8 cellular contexts compared by ENCODE assay signal in genomic region chr19:43519436-43520088, GRCh38. TPM values are rescaled to one million over a fixed set of nuclear protein-coding genes. Genes with fewer than 3 reads are reported as not detected.
DNase-seq lines count a peak whose midpoint lies in the region; ATAC-seq, FAIRE-seq and TF ChIP-seq lines count a peak whose summit lies in the region.

No MANE protein-coding gene starts in this region.

- in situ Hi-C loops in mammary epithelial cell (cut with MboI; ENCODE audit: low sequenced_read_pairs in 2 of 2), result loop anchor here (5.0 kb wide), 1 partner anchor 72 kb away; no protein-coding TSS in a partner anchor

- peak overlapping the region; percentile 32; the same call in 1 of the 2 replicates for H3K27ac Mint-ChIP-seq in WTC11

- peak; percentile 89 for DNase-seq in A673 (ENCODE audit: low spot score)
- DNase-seq in GM20000 (ENCODE audit: low spot score), result peak; percentile 77
- peak; percentile 82 for DNase-seq in NCI-H2196 treated with DMSO at 0.1 percent for 48 hours (lab: John Stamatoyannopoulos, UW; ENCODE audit: unreplicated experiment)
- peak; percentile 83 for DNase-seq in WTC11 (ENCODE audit: low spot score)
- DNase-seq in mammary epithelial cell, result peak; percentile 93
- peak; percentile 98 for DNase-seq in keratinocyte (ENCODE audit: low read depth, low spot score)
- peak; percentile 64 to 75 (median 70) for DNase-seq in stimulated activated CD4-positive, alpha-beta T cell treated with anti-CD3 and anti-CD28 coated beads, Interleukin-1b, Interleukin-23, amount 100 ng/mL, for 24 hours (ENCODE audit: low read depth in 4 of 4, low spot score in 1 of 4)

- no peaks in the 10 kb centered on the region for H3K9me3 Mint-ChIP-seq in WTC11

- no peaks in the 10 kb centered on the region for H3K27me3 ChIP-seq in A673 (replicated peaks; ENCODE audit: insufficient read depth, low read depth, low read length, poor library complexity)
- H3K27me3 ChIP-seq in mammary epithelial cell (ENCODE audit: insufficient read depth, low read length), result no peaks in the 10 kb centered on the region
- H3K27me3 ChIP-seq in keratinocyte (ENCODE audit: control insufficient read depth, extremely low read depth, insufficient read depth, low read length), result no peaks in the 10 kb centered on the region

- peaks cover 3% of the 10 kb centered on the region for H3K4me1 Mint-ChIP-seq in WTC11

- no peak overlapping the region for H3K4me3 ChIP-seq in A673 (ENCODE audit: low read depth, low read length, poor library complexity, severe bottlenecking)
- no peak overlapping the region for H3K4me3 ChIP-seq in mammary epithelial cell (replicated peaks in 1 of 3; ENCODE audit: insufficient read depth in 1 of 3, low read depth in 2 of 3, low read length in 3 of 3)
- H3K4me3 ChIP-seq in keratinocyte (ENCODE audit: control insufficient read depth in 2 of 3, extremely low read depth in 1 of 3, insufficient read depth in 2 of 3, low read depth in 1 of 3, low read length in 3 of 3), result no peak overlapping the region

- H3K4me2 ChIP-seq in mammary epithelial cell (ENCODE audit: insufficient read depth, low read depth, low read length), result no peak overlapping the region
- no peak overlapping the region for H3K4me2 ChIP-seq in keratinocyte (ENCODE audit: control insufficient read depth, extremely low read depth, insufficient read depth, low read depth, low read length)

- H3K36me3 ChIP-seq in A673 (ENCODE audit: insufficient read depth, low read length, poor library complexity, severe bottlenecking) (no peaks in the 10 kb centered on the region), mammary epithelial cell (ENCODE audit: insufficient read depth, low read length) (peaks cover 8% of the 10 kb centered on the region), keratinocyte (ENCODE audit: control insufficient read depth in 2 of 2, extremely low read depth in 1 of 2, insufficient read depth in 2 of 2, low read length in 2 of 2) (peaks cover 8 to 15% of the 10 kb centered on the region in 2 experiments)

- BruUV-seq in A673 (replicated peaks; lab: Mats Ljungman, UMichigan), result no TSS peak
- BruUV-seq in mammary epithelial cell (replicated peaks; lab: Mats Ljungman, UMichigan), result no TSS peak

- no peak overlapping the region for H3K9ac ChIP-seq in mammary epithelial cell (ENCODE audit: insufficient read depth, low read length)
- H3K9ac ChIP-seq in keratinocyte (ENCODE audit: control insufficient read depth, extremely low read depth, insufficient read depth, low read length), result peak overlapping the region; percentile 58

- H3K27ac ChIP-seq in A673 (ENCODE audit: low read depth, low read length, poor library complexity, severe bottlenecking) (no peak overlapping the region), mammary epithelial cell (ENCODE audit: insufficient read depth, low read depth, low read length) (peak overlapping the region; percentile 71), keratinocyte (ENCODE audit: control insufficient read depth, insufficient read depth, low read length) (peak overlapping the region; percentile 85)

- H3K9me3 ChIP-seq in A673 (ENCODE audit: low read depth, low read length, poor library complexity, severe bottlenecking) (no peaks in the 10 kb centered on the region), mammary epithelial cell (replicated peaks; ENCODE audit: insufficient read depth, low read length) (no peaks in the 10 kb centered on the region), keratinocyte (ENCODE audit: control insufficient read depth, low read depth, low read length) (no peaks in the 10 kb centered on the region)

- H4K20me1 ChIP-seq in mammary epithelial cell (ENCODE audit: insufficient read depth, low read length) (no peaks in the 10 kb centered on the region), keratinocyte (ENCODE audit: control insufficient read depth, extremely low read depth, insufficient read depth, low read length) (peaks cover 3% of the 10 kb centered on the region)

- H3K9me1 ChIP-seq in keratinocyte (ENCODE audit: control insufficient read depth, extremely low read depth, insufficient read depth, low read length), result no peaks in the 10 kb centered on the region

- H3K27me3 Mint-ChIP-seq in WTC11 (ENCODE audit: low read depth), result no peaks in the 10 kb centered on the region

- CTCF ChIA-PET in A673 (lab: Charles Lee), result interaction anchor here (0.5 to 2.4 kb wide), 17 partner anchors 9 to 249 kb away, joined by 3 to 102 read pairs (median 4); partner anchors contain the start of genes LYPD3, PHLDB3 and ZNF575
- CTCF ChIA-PET in WTC11 (lab: Charles Lee), result interaction anchor here (0.6 to 7.5 kb wide), 43 partner anchors 8 to 290 kb away, joined by 3 to 245 read pairs (median 5); partner anchors contain the start of genes IRGQ, LYPD3, PHLDB3 and ZNF575
- CTCF ChIA-PET in mammary epithelial cell (lab: Charles Lee; ENCODE audit: low non-redundant PET), result interaction anchor here (0.6 to 1.7 kb wide), 7 partner anchors 10 to 94 kb away, joined by 4 to 29 read pairs (median 7); partner anchors contain the start of gene LYPD3

- FAIRE-seq in keratinocyte (lab: Jason Lieb, UNC), result peak; percentile 91

- no peak overlapping the region for H2AFZ ChIP-seq in mammary epithelial cell (ENCODE audit: low read depth, low read length)
- no peak overlapping the region for H2AFZ ChIP-seq in keratinocyte (ENCODE audit: control insufficient read depth, low read length)

- H3K4me1 ChIP-seq in A673 (ENCODE audit: insufficient read depth, low read length, poor library complexity, severe bottlenecking), result no peaks in the 10 kb centered on the region
- peaks cover 16% of the 10 kb centered on the region for H3K4me1 ChIP-seq in mammary epithelial cell (ENCODE audit: insufficient read depth, low read length)
- peaks cover 29% of the 10 kb centered on the region for H3K4me1 ChIP-seq in keratinocyte (ENCODE audit: control insufficient read depth, extremely low read depth, insufficient read depth, low read length)

- dilution Hi-C loops in mammary epithelial cell (cut with HindIII; ENCODE audit: low sequenced_read_pairs), result no loop called here
- dilution Hi-C loops in keratinocyte (cut with MboI; ENCODE audit: extremely low pct_ligation_motif_present, low sequenced_read_pairs), result no loop called here

- 22% methylated on average over 5 of the region's 10 CpGs for WGBS in mammary epithelial cell (ENCODE audit: low coverage, missing lambda C conversion rate)

- no peak overlapping the region for H3K4me3 Mint-ChIP-seq in WTC11

- peaks cover 39% of the 10 kb centered on the region for H3K79me2 ChIP-seq in mammary epithelial cell (ENCODE audit: insufficient read depth, low read length)
- peaks cover 51% of the 10 kb centered on the region for H3K79me2 ChIP-seq in keratinocyte (ENCODE audit: control insufficient read depth, insufficient read depth, low read length)

- no peaks in the 10 kb centered on the region for H3K36me3 Mint-ChIP-seq in WTC11

- POLR2A ChIA-PET in A673 (lab: Charles Lee; ENCODE audit: low non-redundant PET), result interaction anchor here (0.5 to 0.6 kb wide), 2 partner anchors 10 to 87 kb away, joined by 3 to 11 read pairs; no protein-coding TSS in a partner anchor
- POLR2A ChIA-PET in WTC11 (lab: Charles Lee), result interaction anchor here (0.6 to 1.2 kb wide), 5 partner anchors 9 to 107 kb away, joined by 3 to 6 read pairs (median 4); partner anchors contain the start of gene ZNF575

- intact Hi-C loops in A673 (cut with micrococcal nuclease; ENCODE audit: unreplicated experiment), result loop anchor here (1.0 to 5.0 kb wide), 2 partner anchors 72 to 87 kb away; no protein-coding TSS in a partner anchor
- intact Hi-C loops in mammary epithelial cell (cut with micrococcal nuclease), result loop anchor here (1.0 to 10.0 kb wide), 4 partner anchors 15 to 265 kb away; partner anchors contain the start of genes KCNN4 and PHLDB3

- ATAC-seq in WTC11, result no peak; the same call in 1 of the 2 replicates
- ATAC-seq in GM18517 (IDR thresholded peaks at IDR 0.05; ENCODE audit: unreplicated experiment), result no peak

- TF ChIP-seq CTCF in A673 (conservative IDR thresholded peaks at IDR 0.05; ENCODE audit: low read depth, low read length), result peak; percentile 94
- TF ChIP-seq CTCF in GM20000 (IDR thresholded peaks at IDR 0.05; ENCODE audit: extremely low read depth, missing control alignments), result peak; percentile 62
- peak; percentile 92 for TF ChIP-seq CTCF in WTC11 (IDR thresholded peaks at IDR 0.05)
- TF ChIP-seq CTCF in mammary epithelial cell (conservative IDR thresholded peaks at IDR 0.05 in 1 of 2, IDR thresholded peaks at IDR 0.05 in 1 of 2; ENCODE audit: extremely low read depth in 1 of 2, insufficient read depth in 1 of 2, low read depth in 1 of 2, low read length in 2 of 2), result peak; percentile 87 to 88
- TF ChIP-seq CTCF in keratinocyte (optimal IDR thresholded peaks at IDR 0.05 in 1 of 3, IDR thresholded peaks at IDR 0.05 in 1 of 3, conservative IDR thresholded peaks at IDR 0.05 in 1 of 3; ENCODE audit: extremely low read depth in 1 of 3, insufficient read depth in 2 of 3, low read length in 3 of 3), result peak; percentile 80 to 89 (median 85)

RNA-seq across cellular contexts. Expression of gene ETHE1, which starts 7.4 kb away (rescaled TPM):
- total RNA-seq in A673 (2021) (8.8 and 15.3 TPM in 2 replicates), WTC11 (2021) (19.0 to 23.5 TPM (median 21.2 TPM) in 3 replicates), mammary epithelial cell (100 to 1,000 TPM; 114 to 122 TPM)
- polyA plus RNA-seq in mammary epithelial cell (176 TPM), keratinocyte (234 to 301 TPM (median 245 TPM) in 3 replicates)
- polyA minus RNA-seq in mammary epithelial cell (122 TPM), keratinocyte (256 to 402 TPM (median 313 TPM) in 3 replicates)
- 288 TPM for polyA plus RNA-seq in keratinocyte (2011; ENCODE audit: low read depth)
- polyA plus RNA-seq in keratinocyte (2011; cell fraction: cytosol; rRNA removed), result 283 and 302 TPM in 2 replicates
- 180 and 198 TPM in 2 replicates for polyA plus RNA-seq in keratinocyte (2011; cell fraction: nucleus; rRNA removed)
- 204 and 227 TPM in 2 replicates for polyA plus RNA-seq in keratinocyte (2012; ENCODE audit: low replicate concordance)
- 280 TPM for polyA minus RNA-seq in keratinocyte (2011; cell fraction: cytosol; rRNA and poly(A)+ RNA removed)
- 70.7 and 74.0 TPM in 2 replicates for polyA minus RNA-seq in keratinocyte (2011; cell fraction: nucleus; rRNA and poly(A)+ RNA removed)

RNA-seq across cellular contexts. Expression of gene ZNF575, which starts 13.4 kb away (rescaled TPM):
- total RNA-seq in A673 (2021) (2.8 and 3.1 TPM in 2 replicates), WTC11 (2021) (0.13 to 0.25 TPM in 2 of 3 replicates, not detected in the other), mammary epithelial cell (1 to 10 TPM in 1 of 2 donors, under 1 TPM in 1; 0.17 to 2.1 TPM)
- polyA plus RNA-seq in mammary epithelial cell (0.17 TPM), keratinocyte (0.05 to 0.22 TPM (median 0.06 TPM) in 3 replicates)
- polyA minus RNA-seq in mammary epithelial cell (not detected), keratinocyte (0.07 to 0.13 TPM (median 0.10 TPM) in 3 replicates)
- polyA plus RNA-seq in keratinocyte (2011; ENCODE audit: low read depth), result 0.74 TPM
- 0.11 and 0.27 TPM in 2 replicates for polyA plus RNA-seq in keratinocyte (2011; cell fraction: cytosol; rRNA removed)
- polyA plus RNA-seq in keratinocyte (2011; cell fraction: nucleus; rRNA removed), result 0.10 and 0.76 TPM in 2 replicates
- 1.3 and 1.4 TPM in 2 replicates for polyA plus RNA-seq in keratinocyte (2012; ENCODE audit: low replicate concordance)
- not detected for polyA minus RNA-seq in keratinocyte (2011; cell fraction: cytosol; rRNA and poly(A)+ RNA removed)
- not detected in 2 replicates for polyA minus RNA-seq in keratinocyte (2011; cell fraction: nucleus; rRNA and poly(A)+ RNA removed)

RNA-seq across cellular contexts. Expression of gene PHLDB3, which starts 15.0 kb away (rescaled TPM):
- total RNA-seq in A673 (2021) (9.0 and 11.2 TPM in 2 replicates), WTC11 (2021) (14.6 to 15.6 TPM (median 14.8 TPM) in 3 replicates), mammary epithelial cell (10 to 100 TPM; 16.2 to 23.8 TPM)
- polyA plus RNA-seq in mammary epithelial cell (8.0 TPM), keratinocyte (6.1 to 9.8 TPM (median 6.7 TPM) in 3 replicates)
- polyA minus RNA-seq in mammary epithelial cell (20.2 TPM), keratinocyte (4.3 to 7.6 TPM (median 6.4 TPM) in 3 replicates)
- polyA plus RNA-seq in keratinocyte (2011; ENCODE audit: low read depth), result 33.2 TPM
- 3.1 and 8.6 TPM in 2 replicates for polyA plus RNA-seq in keratinocyte (2011; cell fraction: cytosol; rRNA removed)
- 18.6 and 24.0 TPM in 2 replicates for polyA plus RNA-seq in keratinocyte (2011; cell fraction: nucleus; rRNA removed)
- polyA plus RNA-seq in keratinocyte (2012; ENCODE audit: low replicate concordance), result 7.2 and 32.9 TPM in 2 replicates
- polyA minus RNA-seq in keratinocyte (2011; cell fraction: cytosol; rRNA and poly(A)+ RNA removed), result 12.3 TPM
- polyA minus RNA-seq in keratinocyte (2011; cell fraction: nucleus; rRNA and poly(A)+ RNA removed), result 16.4 and 21.0 TPM in 2 replicates

RNA-seq across cellular contexts. Expression of gene LYPD3, which starts 54.2 kb away (rescaled TPM):
- total RNA-seq in A673 (2021), result 0.21 and 0.31 TPM in 2 replicates
- 2.7 to 3.8 TPM (median 3.1 TPM) in 3 replicates for total RNA-seq in WTC11 (2021)
- 10 to 100 TPM in 1 of 2 donors, under 1 TPM in 1; 0.33 to 30.7 TPM for total RNA-seq in mammary epithelial cell
- polyA plus RNA-seq in mammary epithelial cell, result 29.8 TPM
- 30.0 TPM for polyA minus RNA-seq in mammary epithelial cell
- polyA plus RNA-seq in keratinocyte, result 163 to 303 TPM (median 166 TPM) in 3 replicates
- polyA plus RNA-seq in keratinocyte (2011; ENCODE audit: low read depth), result 170 TPM
- polyA plus RNA-seq in keratinocyte (2011; cell fraction: cytosol; rRNA removed), result 74.3 and 111 TPM in 2 replicates
- polyA plus RNA-seq in keratinocyte (2011; cell fraction: nucleus; rRNA removed), result 507 and 546 TPM in 2 replicates
- 196 and 682 TPM in 2 replicates for polyA plus RNA-seq in keratinocyte (2012; ENCODE audit: low replicate concordance)
- polyA minus RNA-seq in keratinocyte, result 74.7 to 199 TPM (median 145 TPM) in 3 replicates
- 127 TPM for polyA minus RNA-seq in keratinocyte (2011; cell fraction: cytosol; rRNA and poly(A)+ RNA removed)
- 228 and 253 TPM in 2 replicates for polyA minus RNA-seq in keratinocyte (2011; cell fraction: nucleus; rRNA and poly(A)+ RNA removed)

RNA-seq across cellular contexts. Expression of gene XRCC1, which starts 55.8 kb away (rescaled TPM):
- total RNA-seq in A673 (2021) (69.4 and 86.0 TPM in 2 replicates), WTC11 (2021) (46.5 to 50.8 TPM (median 48.3 TPM) in 3 replicates), mammary epithelial cell (10 to 100 TPM; 11.0 to 25.3 TPM)
- polyA plus RNA-seq in mammary epithelial cell (18.8 TPM), keratinocyte (16.3 to 17.5 TPM (median 16.8 TPM) in 3 replicates)
- polyA minus RNA-seq in mammary epithelial cell (30.6 TPM), keratinocyte (12.6 to 22.3 TPM (median 12.9 TPM) in 3 replicates)
- 8.2 TPM for polyA plus RNA-seq in keratinocyte (2011; ENCODE audit: low read depth)
- 9.6 and 19.8 TPM in 2 replicates for polyA plus RNA-seq in keratinocyte (2011; cell fraction: cytosol; rRNA removed)
- polyA plus RNA-seq in keratinocyte (2011; cell fraction: nucleus; rRNA removed), result 14.4 and 19.9 TPM in 2 replicates
- 10.6 and 19.9 TPM in 2 replicates for polyA plus RNA-seq in keratinocyte (2012; ENCODE audit: low replicate concordance)
- 21.7 TPM for polyA minus RNA-seq in keratinocyte (2011; cell fraction: cytosol; rRNA and poly(A)+ RNA removed)
- polyA minus RNA-seq in keratinocyte (2011; cell fraction: nucleus; rRNA and poly(A)+ RNA removed), result 9.5 and 11.8 TPM in 2 replicates
